Comparison of ENCODE assay signal across 1 cellular context in genomic region chr4:185713272-185713671, GRCh38.
TF ChIP-seq lines count a peak whose summit lies in the region.

No MANE protein-coding gene starts in this region.

TF ChIP-seq in HepG2, 621 proteins besides CTCF, POLR2A, EP300 and RAD21 (continued from another document and continues in another):
- no peak for TF ChIP-seq IRF2 (CRISPR knock-in tag; IDR thresholded peaks at IDR 0.05)
- no peak for TF ChIP-seq ZFP37 (CRISPR knock-in tag; IDR thresholded peaks at IDR 0.05; ENCODE audit: borderline replicate concordance)
- TF ChIP-seq SOX13 (IDR thresholded peaks at IDR 0.05) = no peak
- peak in 1 of 2 experiments; percentile 33; a peak in 1 of 4 replicates for TF ChIP-seq SOX13 (CRISPR knock-in tag; conservative IDR thresholded peaks at IDR 0.05 in 1 of 2, IDR thresholded peaks at IDR 0.05 in 1 of 2)
- TF ChIP-seq GTF3A (CRISPR knock-in tag; conservative IDR thresholded peaks at IDR 0.05) = no peak
- no peak for TF ChIP-seq SKI (IDR thresholded peaks at IDR 0.05; ENCODE audit: partially characterized antibody)
- 0 out of 2 replicates have a peak, but pooled peaks have one; percentile 8 for TF ChIP-seq THAP7 (CRISPR knock-in tag; IDR thresholded peaks at IDR 0.05)
- no peak for TF ChIP-seq ETV5 (CRISPR knock-in tag; IDR thresholded peaks at IDR 0.05; ENCODE audit: borderline replicate concordance)
- TF ChIP-seq PATZ1 (CRISPR knock-in tag; IDR thresholded peaks at IDR 0.05) = 0 out of 2 replicates have a peak, but pooled peaks have one; percentile 6
- no peak for TF ChIP-seq ZNF513 (CRISPR knock-in tag; conservative IDR thresholded peaks at IDR 0.05)
- no peak for TF ChIP-seq BRD4 (CRISPR knock-in tag; IDR thresholded peaks at IDR 0.05)
- TF ChIP-seq ZUFSP (CRISPR knock-in tag; IDR thresholded peaks at IDR 0.05; ENCODE audit: borderline replicate concordance) = no peak
- no peak for TF ChIP-seq PRPF4 (IDR thresholded peaks at IDR 0.05; ENCODE audit: low read depth, low read length, poor library complexity, severe bottlenecking)
- TF ChIP-seq MXD4 (CRISPR knock-in tag; IDR thresholded peaks at IDR 0.05) = no peak
- no peak for TF ChIP-seq ZNF782 (CRISPR knock-in tag; IDR thresholded peaks at IDR 0.05; ENCODE audit: borderline replicate concordance)
- no peak for TF ChIP-seq ZNF142 (CRISPR knock-in tag; IDR thresholded peaks at IDR 0.05)
- TF ChIP-seq MEF2D (CRISPR knock-in tag; IDR thresholded peaks at IDR 0.05) = peak; percentile 10; the same call in 1 of the 2 replicates
- TF ChIP-seq MBD4 (IDR thresholded peaks at IDR 0.05; ENCODE audit: borderline replicate concordance, low read length) = no peak
- TF ChIP-seq MBNL3 (CRISPR knock-in tag; conservative IDR thresholded peaks at IDR 0.05) = no peak
- no peak for TF ChIP-seq MLXIP (CRISPR knock-in tag; IDR thresholded peaks at IDR 0.05; ENCODE audit: borderline replicate concordance)
- no peak for TF ChIP-seq ARID2 (CRISPR knock-in tag; IDR thresholded peaks at IDR 0.05; ENCODE audit: borderline replicate concordance)
- no peak for TF ChIP-seq TARDBP (CRISPR knock-in tag; IDR thresholded peaks at IDR 0.05)
- peak; percentile 55; the same call in 1 of the 2 replicates for TF ChIP-seq ZNF605 (CRISPR knock-in tag; IDR thresholded peaks at IDR 0.05)
- TF ChIP-seq POLR2AphosphoS2 (IDR thresholded peaks at IDR 0.05; ENCODE audit: low read depth, low read length) = no peak
- 0 out of 2 replicates have a peak, but pooled peaks have one; percentile 12 for TF ChIP-seq THAP11 (CRISPR knock-in tag; IDR thresholded peaks at IDR 0.05)
- 0 out of 2 replicates have a peak, but pooled peaks have one; percentile 34 for TF ChIP-seq POLR2G (IDR thresholded peaks at IDR 0.05; ENCODE audit: low read depth, low read length)
- TF ChIP-seq ZNF275 (CRISPR knock-in tag; IDR thresholded peaks at IDR 0.05; ENCODE audit: borderline replicate concordance) = no peak
- 0 out of 2 replicates have a peak, but pooled peaks have one; percentile 12 for TF ChIP-seq MAX (IDR thresholded peaks at IDR 0.05)
- no peak for TF ChIP-seq ZNF251 (CRISPR knock-in tag; IDR thresholded peaks at IDR 0.05)
- no peak for TF ChIP-seq PRDM4 (CRISPR knock-in tag; IDR thresholded peaks at IDR 0.05; ENCODE audit: borderline replicate concordance)
- no peak for TF ChIP-seq ZNF770 (CRISPR knock-in tag; IDR thresholded peaks at IDR 0.05)
- no peak for TF ChIP-seq RELA (CRISPR knock-in tag; IDR thresholded peaks at IDR 0.05)
- TF ChIP-seq SRSF9 (IDR thresholded peaks at IDR 0.05; ENCODE audit: borderline replicate concordance, insufficient read depth, low read depth, low read length, poor library complexity, severe bottlenecking) = no peak
- peak; percentile 87 for TF ChIP-seq FOSL2 (CRISPR knock-in tag; IDR thresholded peaks at IDR 0.05)
- TF ChIP-seq CCDC6 (CRISPR knock-in tag; IDR thresholded peaks at IDR 0.05) = peak; percentile 17
- TF ChIP-seq SP5 (CRISPR knock-in tag; IDR thresholded peaks at IDR 0.05; ENCODE audit: borderline replicate concordance, low read depth) = no peak
- TF ChIP-seq SNRNP70 (IDR thresholded peaks at IDR 0.05; ENCODE audit: low read depth, low read length) = no peak
- TF ChIP-seq TOPORS (CRISPR knock-in tag; IDR thresholded peaks at IDR 0.05) = no peak
- 0 out of 2 replicates have a peak, but pooled peaks have one; percentile 5 for TF ChIP-seq ZNF543 (CRISPR knock-in tag; IDR thresholded peaks at IDR 0.05)
- 0 out of 2 replicates have a peak, but pooled peaks have one; percentile 8 for TF ChIP-seq TAF1 (CRISPR knock-in tag; IDR thresholded peaks at IDR 0.05)
